ENCODE assay signal across 7 cellular contexts in the genomic region with DNA sequence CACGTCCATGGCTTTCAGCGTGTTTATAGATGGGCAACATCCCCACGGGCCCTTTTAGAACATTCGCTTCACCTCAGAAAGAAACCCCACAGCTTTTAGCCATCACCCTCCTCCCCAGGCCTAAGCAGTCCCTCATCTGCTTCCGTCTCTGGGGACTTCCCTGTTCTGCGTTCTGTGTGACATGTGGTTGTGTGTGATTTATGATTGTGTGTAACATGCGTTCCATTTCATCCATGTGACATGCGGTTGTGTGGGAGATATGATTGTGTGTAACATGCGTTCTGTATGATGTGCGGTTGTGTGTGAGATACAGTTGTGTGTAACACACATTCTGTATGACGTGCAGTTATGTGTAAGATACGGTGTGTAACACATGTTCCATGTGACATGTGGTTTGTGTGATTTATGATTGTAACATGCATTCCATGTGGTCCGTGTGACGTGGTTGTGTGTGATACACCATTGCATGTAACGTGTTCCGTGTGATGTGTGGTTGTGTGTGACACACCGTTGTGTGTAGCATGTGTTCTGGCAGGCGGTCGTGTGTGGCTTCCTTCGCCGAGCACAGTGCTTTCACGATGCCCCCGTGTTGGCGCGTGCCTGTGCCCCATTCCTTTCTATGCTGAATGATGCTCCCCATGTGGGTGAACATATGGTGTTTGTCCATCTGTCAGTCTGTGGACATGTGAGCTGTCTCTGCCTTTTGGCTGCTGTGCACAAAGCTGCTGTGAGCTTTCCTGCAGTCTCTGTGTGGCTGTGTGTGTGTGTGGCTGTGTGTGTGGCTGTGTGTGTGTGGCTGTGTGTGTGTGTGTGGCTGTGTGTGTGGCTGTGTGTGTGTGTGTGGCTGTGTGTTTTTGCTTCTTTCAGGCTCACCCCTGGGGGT. TPM values are rescaled to one million over a fixed set of nuclear protein-coding genes. Genes with fewer than 3 reads are reported as not detected.
DNase-seq lines count a peak whose midpoint lies in the region; ATAC-seq lines count a peak whose summit lies in the region.

No MANE protein-coding gene starts in this region.

- H3K9ac ChIP-seq in duodenal mucosa (ENCODE audit: low read depth in 1 of 2, low read length in 2 of 2) (peak overlapping the region; percentile 10 to 27), skeletal muscle tissue (ENCODE audit: low read depth in 1 of 3, low read length in 3 of 3) (peak overlapping the region in 1 of 3 donors; percentile 85)

- H3K4me3 ChIP-seq in duodenal mucosa (ENCODE audit: low read depth in 1 of 2, low read length in 2 of 2) (no peak overlapping the region), skeletal muscle tissue (ENCODE audit: low read length in 3 of 3) (no peak overlapping the region)

- no peaks in the 10 kb centered on the region for H3K9me3 ChIP-seq in duodenal mucosa (ENCODE audit: control insufficient read depth in 1 of 2, low read length in 2 of 2)
- no peaks in the 10 kb centered on the region for H3K9me3 ChIP-seq in skeletal muscle tissue (ENCODE audit: control insufficient read depth in 3 of 3, low read length in 3 of 3)

- H3K4me1 ChIP-seq in duodenal mucosa (ENCODE audit: control insufficient read depth in 1 of 2, insufficient read depth in 2 of 2, low read length in 2 of 2), result peaks cover 36 to 53% of the 10 kb centered on the region in 2 donors
- H3K4me1 ChIP-seq in skeletal muscle tissue (ENCODE audit: control insufficient read depth in 3 of 3, insufficient read depth in 3 of 3, low read length in 3 of 3), result peaks cover 42 to 59% (median 57%) of the 10 kb centered on the region in 3 donors

- H3K27me3 ChIP-seq in duodenal mucosa (ENCODE audit: control insufficient read depth in 1 of 2, insufficient read depth in 2 of 2, low read length in 2 of 2) (no peaks in the 10 kb centered on the region), skeletal muscle tissue (ENCODE audit: control insufficient read depth in 3 of 3, insufficient read depth in 3 of 3, low read length in 3 of 3) (no peaks in the 10 kb centered on the region)

- H3K36me3 ChIP-seq in duodenal mucosa (ENCODE audit: control insufficient read depth in 1 of 2, insufficient read depth in 2 of 2, low read length in 2 of 2), result peaks cover 0 to 4% of the 10 kb centered on the region in 2 donors
- peaks cover 0 to 10% (median 0%) of the 10 kb centered on the region in 3 donors for H3K36me3 ChIP-seq in skeletal muscle tissue (ENCODE audit: control insufficient read depth in 3 of 3, insufficient read depth in 3 of 3, low read length in 3 of 3)

- peak; percentile 35 for ATAC-seq in GM21423 (IDR thresholded peaks at IDR 0.05; ENCODE audit: unreplicated experiment)

- H3K27ac ChIP-seq in duodenal mucosa (ENCODE audit: low read depth, low read length) (peak overlapping the region; percentile 1), skeletal muscle tissue (ENCODE audit: low read depth, low read length) (peak overlapping the region; percentile 91)

- DNase-seq in NCI-H524 (lab: John Stamatoyannopoulos, UW) (peak; percentile 35 to 75), A172 (ENCODE audit: low spot score) (no peak), NCI-H2029 treated with DMSO at 0.1 percent for 48 hours (lab: John Stamatoyannopoulos, UW) (no peak), AG20443 (ENCODE audit: low spot score) (no peak)

RNA-seq across cellular contexts. Expression of gene PWWP2B, which starts 26.2 kb away (rescaled TPM):
- 11.0 TPM for total RNA-seq in skeletal muscle tissue
- total RNA-seq in A172 (2014; rRNA removed; shearing (Covaris generic)), result 12.1 and 20.9 TPM in 2 replicates

Comparison
In these comparisons a context has a peak if more than half of its experiments do, and no peak if none do; other contexts are left out.
1. DNase-seq: peak in NCI-H524 (2 of 2); none in A172 (single experiment), NCI-H2029 treated with DMSO at 0.1 percent for 48 hours (single experiment) and AG20443 (single experiment).